ENCODE assay signal across 20 cellular contexts in the genomic region with DNA sequence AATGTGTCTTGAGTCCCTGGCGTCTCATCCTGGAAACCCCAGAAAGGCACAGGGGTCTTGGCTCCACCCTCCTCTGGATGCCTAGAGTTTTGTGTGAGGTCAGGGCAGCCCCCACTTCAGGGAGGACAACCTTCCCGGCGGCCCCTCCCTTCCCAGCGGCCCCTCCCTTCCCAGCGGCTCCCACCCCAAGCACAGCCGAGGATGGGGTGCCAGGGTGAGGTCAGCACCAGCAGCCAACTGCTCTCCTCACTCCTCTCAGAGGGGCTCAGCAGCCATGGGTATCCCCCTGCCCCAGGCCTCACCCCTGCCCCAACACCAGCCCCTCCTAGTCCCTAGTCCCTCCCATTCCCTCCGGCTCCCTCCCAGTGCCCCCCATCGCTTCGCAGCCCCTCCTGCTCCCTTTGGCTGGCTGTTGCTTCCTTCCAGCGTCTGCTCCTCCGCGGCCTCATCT. TPM values are rescaled to one million over a fixed set of nuclear protein-coding genes. Genes with fewer than 3 reads are reported as not detected.
"Had no signal": no experiment of that assay in that cellular context is flagged by ENCODE, and none has a peak within 500 bp of the region (broad histone marks: within the 10 kb centered on the region; RNA-seq: fewer than 3 reads in every experiment).

No MANE protein-coding gene starts in this region.

- H3K36me3 ChIP-seq: cardiac muscle cell, pancreas, uterus had no signal

- FAIRE-seq: pancreas had no signal

- H3K9me3 Mint-ChIP-seq: activated naive CD8-positive, alpha-beta T cell treated with anti-CD3 and anti-CD28 coated beads for 36 hours; endodermal cell; naive B cell had no signal

- H3K27ac ChIP-seq: cardiac muscle cell, epithelial cell of prostate, left ventricle myocardium inferior, pancreas, tibial nerve, uterus had no signal

- H3K27ac Mint-ChIP-seq: activated naive CD8-positive, alpha-beta T cell treated with anti-CD3 and anti-CD28 coated beads for 36 hours; endodermal cell had no signal

- H3K4me1 ChIP-seq: left ventricle myocardium inferior, pancreas, tibial nerve, uterus had no signal

- H3K4me3 Mint-ChIP-seq: activated naive CD8-positive, alpha-beta T cell treated with anti-CD3 and anti-CD28 coated beads for 36 hours; endodermal cell; naive B cell had no signal

- H3K9me3 ChIP-seq: left ventricle myocardium inferior, pancreas, tibial nerve, uterus had no signal

- ATAC-seq: pancreas; stimulated activated naive CD8-positive, alpha-beta T cell treated with anti-CD3 and anti-CD28 coated beads, Interleukin-15, Interleukin-2, amounts not matched to agents 100 U/mL and 50 U/mL, for 24 hours had no signal

- DNase-seq: activated CD8-positive, alpha-beta memory T cell treated with anti-CD3 and anti-CD28 coated beads for 24 hours; activated CD8-positive, alpha-beta memory T cell treated with anti-CD3 and anti-CD28 coated beads, Interleukin-2, amount 50 U/mL, for 48 hours; activated gamma-delta T cell treated with Interleukin-2 at 50 U/mL for 16 hours; activated naive CD8-positive, alpha-beta T cell treated with anti-CD3 and anti-CD28 coated beads for 36 hours; activated T-cell treated with anti-CD3 and anti-CD28 coated beads, Interleukin-2, amount 50 U/mL, for 48 hours; amniotic stem cell; endodermal cell; foreskin fibroblast; hippocampal formation; islet precursor cell; left ventricle myocardium inferior; naive B cell; stimulated activated naive CD8-positive, alpha-beta T cell treated with anti-CD3 and anti-CD28 coated beads, Interleukin-15, Interleukin-2, amounts not matched to agents 100 U/mL and 50 U/mL, for 24 hours; substantia nigra; T1000 had no signal

- H3K27me3 ChIP-seq: cardiac muscle cell, pancreas, tibial nerve, uterus had no signal

- H3K27me3 Mint-ChIP-seq: activated naive CD8-positive, alpha-beta T cell treated with anti-CD3 and anti-CD28 coated beads for 36 hours; naive B cell had no signal

- H3K4me3 ChIP-seq: cardiac muscle cell, left ventricle myocardium inferior, pancreas, tibial nerve, uterus had no signal

- H3K4me1 Mint-ChIP-seq: activated naive CD8-positive, alpha-beta T cell treated with anti-CD3 and anti-CD28 coated beads for 36 hours; endodermal cell had no signal

RNA-seq across cellular contexts. Expression of gene SLC26A1, which starts 37.2 kb away (rescaled TPM):
- total RNA-seq: left ventricle myocardium inferior had no signal
